In the genomic region with DNA sequence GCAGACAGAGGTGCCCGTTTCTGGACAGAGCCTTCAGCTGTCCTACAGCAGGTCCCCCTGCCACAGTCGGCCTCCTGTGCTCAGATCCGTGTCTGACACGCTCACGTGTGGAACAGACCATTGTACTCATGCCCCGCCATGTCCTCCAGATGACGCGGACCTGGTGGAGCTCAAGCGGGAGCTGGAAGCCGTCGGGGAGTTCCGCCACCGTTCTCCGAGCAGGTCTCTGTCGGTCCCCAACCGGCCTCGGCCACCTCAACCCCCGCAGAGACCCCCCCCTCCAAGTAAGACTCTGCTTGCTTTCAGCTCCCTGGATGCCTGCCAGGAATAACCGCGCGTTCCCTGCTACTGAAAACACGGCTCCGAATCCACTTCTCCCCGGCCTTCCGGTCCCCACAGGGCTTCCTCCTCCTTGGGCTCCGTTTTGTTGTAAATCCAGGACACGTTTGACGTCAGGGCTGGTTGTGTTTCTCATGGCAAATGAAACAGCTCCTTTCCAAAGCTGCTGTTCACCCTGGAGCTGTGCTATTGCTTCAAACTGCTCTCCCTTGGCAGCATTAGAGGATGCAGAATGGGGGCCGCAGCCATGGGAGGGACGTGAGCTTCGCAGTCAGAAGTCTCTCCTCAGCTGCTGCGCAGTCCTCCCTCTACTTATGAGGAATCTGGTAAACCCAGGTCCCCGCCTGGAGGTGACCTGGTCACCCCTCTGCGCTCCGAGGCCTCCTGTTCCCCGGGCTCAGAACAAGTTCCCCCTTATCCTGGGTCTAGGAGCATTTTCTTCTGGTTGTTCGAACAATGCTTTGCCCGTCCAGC, we compare ENCODE assay signal across 10 cellular contexts.
DNase-seq lines count a peak whose midpoint lies in the region; ATAC-seq, FAIRE-seq and TF ChIP-seq lines count a peak whose summit lies in the region.
"Had no signal": no experiment of that assay in that cellular context is flagged by ENCODE, and none has a peak within 500 bp of the region (broad histone marks: within the 10 kb centered on the region; RNA-seq: fewer than 3 reads in every experiment).

No MANE protein-coding gene starts in this region.

- FAIRE-seq in astrocyte (lab: Jason Lieb, UNC), result no peak
- FAIRE-seq: G401.6 had no signal

- ATAC-seq in left colon, result no peak
- no peak for ATAC-seq in GM19328 (IDR thresholded peaks at IDR 0.05; ENCODE audit: unreplicated experiment)
- no peak for ATAC-seq in HG03460 (IDR thresholded peaks at IDR 0.05; ENCODE audit: unreplicated experiment)

- H3K36me3 ChIP-seq in astrocyte (ENCODE audit: insufficient read depth, low read length), result peaks cover 76% of the 10 kb centered on the region

- peaks cover 31% of the 10 kb centered on the region for H3K4me1 ChIP-seq in astrocyte (ENCODE audit: insufficient read depth, low read length)

- H3K4me3 Mint-ChIP-seq in T-helper 1 cell treated with Interleukin-12 subunit alpha and Interleukin-12 subunit beta and Interleukin-4 antibody, amounts not matched to agents 30 μg/mL and 1 μg/mL, for 36 hours, result no peak overlapping the region
- no peak overlapping the region for H3K4me3 Mint-ChIP-seq in astrocyte (ENCODE audit: unreplicated experiment)

- peaks cover 46% of the 10 kb centered on the region for H4K20me1 ChIP-seq in astrocyte (ENCODE audit: insufficient read depth, low read length)

- intact Hi-C loops in left colon (cut with DNase I, micrococcal nuclease), result no loop called here

- H3K27me3 ChIP-seq in astrocyte (ENCODE audit: insufficient read depth, low read length), result no peaks in the 10 kb centered on the region

- H3K27me3 Mint-ChIP-seq in T-helper 1 cell treated with Interleukin-12 subunit alpha and Interleukin-12 subunit beta and Interleukin-4 antibody, amounts not matched to agents 30 μg/mL and 1 μg/mL, for 36 hours (ENCODE audit: low read depth), result no peaks in the 10 kb centered on the region
- no peaks in the 10 kb centered on the region for H3K27me3 Mint-ChIP-seq in astrocyte (ENCODE audit: low read depth, unreplicated experiment)

- peak overlapping the region; percentile 20 for H3K27ac Mint-ChIP-seq in T-helper 1 cell treated with Interleukin-12 subunit alpha and Interleukin-12 subunit beta and Interleukin-4 antibody, amounts not matched to agents 30 μg/mL and 1 μg/mL, for 36 hours
- H3K27ac Mint-ChIP-seq in astrocyte (ENCODE audit: unreplicated experiment), result no peak overlapping the region

- no peak for DNase-seq in T-helper 1 cell
- no peak for DNase-seq in astrocyte (ENCODE audit: low read depth)
- peak; percentile 33 to 44 for DNase-seq in left colon
- no peak for DNase-seq in KG1 (lab: John Stamatoyannopoulos, UW)
- DNase-seq: central memory CD4-positive, alpha-beta T cell had no signal

- H3K4me3 ChIP-seq in astrocyte (ENCODE audit: insufficient read depth, low read depth, low read length), result no peak overlapping the region

- H3K4me1 Mint-ChIP-seq in T-helper 1 cell treated with Interleukin-12 subunit alpha and Interleukin-12 subunit beta and Interleukin-4 antibody, amounts not matched to agents 30 μg/mL and 1 μg/mL, for 36 hours (ENCODE audit: low read depth), result peaks cover 12% of the 10 kb centered on the region
- H3K4me1 Mint-ChIP-seq in astrocyte (ENCODE audit: low read depth, unreplicated experiment), result peaks cover 16% of the 10 kb centered on the region

- peak overlapping the region; percentile 50 for H3K27ac ChIP-seq in astrocyte (ENCODE audit: low read depth, low read length)
- H3K27ac ChIP-seq in temporal lobe (ENCODE audit: low read depth, low read length), result peak overlapping the region; percentile 4

- H3K36me3 Mint-ChIP-seq in T-helper 1 cell treated with Interleukin-12 subunit alpha and Interleukin-12 subunit beta and Interleukin-4 antibody, amounts not matched to agents 30 μg/mL and 1 μg/mL, for 36 hours (ENCODE audit: low read depth), result peaks cover 39% of the 10 kb centered on the region
- H3K36me3 Mint-ChIP-seq in astrocyte (ENCODE audit: low read depth, unreplicated experiment), result peaks cover 39% of the 10 kb centered on the region

- no peaks in the 10 kb centered on the region for H3K9me3 Mint-ChIP-seq in T-helper 1 cell treated with Interleukin-12 subunit alpha and Interleukin-12 subunit beta and Interleukin-4 antibody, amounts not matched to agents 30 μg/mL and 1 μg/mL, for 36 hours
- H3K9me3 Mint-ChIP-seq in astrocyte (ENCODE audit: unreplicated experiment), result no peaks in the 10 kb centered on the region

- TF ChIP-seq CTCF in astrocyte (IDR thresholded peaks at IDR 0.05; ENCODE audit: insufficient read depth, low read depth, low read length), result no peak

- peak overlapping the region; percentile 3 for H3K9ac ChIP-seq in astrocyte (ENCODE audit: low read length)

- no peak overlapping the region for H2AFZ ChIP-seq in astrocyte (ENCODE audit: low read depth, low read length)

- peak overlapping the region; percentile 35 for H3K4me2 ChIP-seq in astrocyte (ENCODE audit: low read length)

- H3K9me3 ChIP-seq in astrocyte (ENCODE audit: insufficient read depth, low read depth, low read length), result no peaks in the 10 kb centered on the region

- H3K79me2 ChIP-seq in astrocyte (ENCODE audit: insufficient read depth, low read length), result peaks cover 27% of the 10 kb centered on the region

Comparison
In these comparisons a context has a peak if more than half of its experiments do, and no peak if none do; other contexts are left out.
1. DNase-seq: peak in left colon (2 of 2); none in T-helper 1 cell (0 of 5), astrocyte (single experiment) and KG1 (single experiment).